In the genomic region with DNA sequence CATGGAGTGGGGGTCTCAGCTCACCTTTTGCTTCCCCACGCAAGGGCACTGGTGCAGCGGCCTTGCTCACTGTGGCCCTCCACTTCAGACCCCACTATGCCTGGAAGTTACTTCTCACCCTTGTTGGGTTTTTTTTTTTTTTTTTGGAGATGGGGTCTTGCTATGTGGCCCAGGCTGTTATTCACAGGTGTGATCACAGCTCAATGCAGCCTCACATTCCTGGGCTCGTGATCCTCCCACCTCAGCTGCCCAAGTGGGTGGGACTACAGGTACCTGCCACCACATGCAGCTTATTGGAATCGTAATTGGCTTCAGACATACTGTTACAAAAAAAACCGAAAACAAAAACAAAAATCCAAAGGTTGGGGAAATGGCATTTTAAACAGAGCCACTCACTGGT, we compare ENCODE assay signal across 16 cellular contexts. TPM values are rescaled to one million over a fixed set of nuclear protein-coding genes. Genes with fewer than 3 reads are reported as not detected.
DNase-seq lines count a peak whose midpoint lies in the region; FAIRE-seq and TF ChIP-seq lines count a peak whose summit lies in the region.
"Had no signal": no experiment of that assay in that cellular context is flagged by ENCODE, and none has a peak within 500 bp of the region (broad histone marks: within the 10 kb centered on the region; RNA-seq: fewer than 3 reads in every experiment).

No MANE protein-coding gene starts in this region.

- H3K9me3 ChIP-seq in endodermal cell (ENCODE audit: control insufficient read depth, low read length) = no peaks in the 10 kb centered on the region
- H3K9me3 ChIP-seq in mesodermal cell (ENCODE audit: control insufficient read depth, low read length) = no peaks in the 10 kb centered on the region
- no peaks in the 10 kb centered on the region for H3K9me3 ChIP-seq in sigmoid colon
- H3K9me3 ChIP-seq: A549, BE2C, Caco-2 had no signal

- H3K27me3 Mint-ChIP-seq in endodermal cell (ENCODE audit: insufficient read depth) = no peaks in the 10 kb centered on the region
- H3K27me3 Mint-ChIP-seq: CD8-positive, alpha-beta memory T cell had no signal

- H3K27ac Mint-ChIP-seq in endodermal cell = peak overlapping the region; percentile 65
- H3K27ac Mint-ChIP-seq: CD8-positive, alpha-beta memory T cell; HFFc6 had no signal

- DNase-seq in endodermal cell (no peak), sigmoid colon (no peak), NCI-H2171 treated with DMSO at 0.1 percent for 48 hours (lab: John Stamatoyannopoulos, UW) (no peak), RCC 7860 (ENCODE audit: low spot score) (no peak)
- DNase-seq in activated effector memory CD4-positive, alpha-beta T cell treated with Interleukin-2 at 50 U/mL for 16 hours = no peak
- DNase-seq: Caco-2; CD8-positive, alpha-beta memory T cell; GF-D8 had no signal

- H3K9me3 Mint-ChIP-seq in endodermal cell = no peaks in the 10 kb centered on the region
- H3K9me3 Mint-ChIP-seq: CD8-positive, alpha-beta memory T cell; HFFc6 had no signal

- peaks cover 19% of the 10 kb centered on the region for H3K36me3 ChIP-seq in endodermal cell (ENCODE audit: control insufficient read depth, insufficient read depth, low read length)
- H3K36me3 ChIP-seq in mesodermal cell (ENCODE audit: control insufficient read depth, insufficient read depth, low read length) = peaks cover 20% of the 10 kb centered on the region
- no peaks in the 10 kb centered on the region for H3K36me3 ChIP-seq in sigmoid colon
- H3K36me3 ChIP-seq: BE2C had no signal

- TF ChIP-seq EP300 in sigmoid colon (IDR thresholded peaks at IDR 0.05) = no peak

- H3K9ac ChIP-seq in endodermal cell (ENCODE audit: extremely low read depth, low read length, poor library complexity, severe bottlenecking) = no peak overlapping the region

- H3K4me1 ChIP-seq in endodermal cell (ENCODE audit: control insufficient read depth, insufficient read depth, low read length) = peaks cover 33% of the 10 kb centered on the region
- peaks cover 28% of the 10 kb centered on the region for H3K4me1 ChIP-seq in mesodermal cell (ENCODE audit: control insufficient read depth, insufficient read depth, low read length, poor library complexity, severe bottlenecking)
- H3K4me1 ChIP-seq in sigmoid colon = peaks cover 0 to 59% (median 53%) of the 10 kb centered on the region in 4 donors

- peaks cover 12% of the 10 kb centered on the region for H3K36me3 Mint-ChIP-seq in endodermal cell (ENCODE audit: low read depth)
- H3K36me3 Mint-ChIP-seq: CD8-positive, alpha-beta memory T cell had no signal

- peak overlapping the region; percentile 80 for H3K27ac ChIP-seq in VCaP
- H3K27ac ChIP-seq in endodermal cell (ENCODE audit: low read depth, low read length) = no peak overlapping the region
- H3K27ac ChIP-seq in mesodermal cell (ENCODE audit: low read depth, low read length, severe bottlenecking) = peak overlapping the region; percentile 89
- H3K27ac ChIP-seq in sigmoid colon = peak overlapping the region in 3 of 4 donors; percentile 60 to 72 (median 63)

- FAIRE-seq in RCC 7860 (lab: Jason Lieb, UNC) = no peak
- FAIRE-seq: A549, GM19239, H1 had no signal

- intact Hi-C loops in sigmoid colon (cut with DNase I) = loop anchor here (5.0 kb wide), 1 partner anchor 69 kb away; a partner anchor contains a TSS

- no peak overlapping the region for H3K4me3 Mint-ChIP-seq in endodermal cell
- H3K4me3 Mint-ChIP-seq: CD8-positive, alpha-beta memory T cell; HFFc6 had no signal

- H3K27me3 ChIP-seq in endodermal cell (ENCODE audit: control insufficient read depth, insufficient read depth, low read length, poor library complexity, severe bottlenecking) = no peaks in the 10 kb centered on the region
- no peaks in the 10 kb centered on the region for H3K27me3 ChIP-seq in sigmoid colon
- H3K27me3 ChIP-seq: BE2C had no signal

- TF ChIP-seq POLR2A in sigmoid colon (IDR thresholded peaks at IDR 0.05) = no peak

- no peak overlapping the region for H3K4me3 ChIP-seq in endodermal cell (ENCODE audit: low read length)
- no peak overlapping the region for H3K4me3 ChIP-seq in mesodermal cell (ENCODE audit: extremely low read depth, insufficient read depth, low read length, poor library complexity, severe bottlenecking)
- no peak overlapping the region for H3K4me3 ChIP-seq in sigmoid colon
- H3K4me3 ChIP-seq: A549 had no signal

- TF ChIP-seq CTCF in VCaP (conservative IDR thresholded peaks at IDR 0.05) = no peak
- no peak for TF ChIP-seq CTCF in endodermal cell (conservative IDR thresholded peaks at IDR 0.05)
- no peak for TF ChIP-seq CTCF in sigmoid colon (IDR thresholded peaks at IDR 0.05)

- 95 to 100% methylated on average over 3 to 5 of the region's 5 CpGs for WGBS in endodermal cell (ENCODE audit: insufficient coverage in 1 of 2, insufficient read length in 1 of 2), 2 experiments
- 89 to 93% methylated on average over 4 to 5 of the region's 5 CpGs for WGBS in mesodermal cell (ENCODE audit: insufficient coverage in 2 of 2), 2 experiments
- 94 to 96% methylated on average over 5 of the region's 5 CpGs for WGBS in sigmoid colon, 2 donors

- peaks cover 56% of the 10 kb centered on the region for H3K4me1 Mint-ChIP-seq in endodermal cell

RNA-seq across cellular contexts. Expression of a gene that starts 32.4 kb away (rescaled TPM):
- total RNA-seq in endodermal cell = 100 to 1,000 TPM in 1 of 2 donors, 10 to 100 TPM in 1; 78.5 to 101 TPM
- 48.7 TPM for polyA plus RNA-seq in endodermal cell (2013, experiment 1 of 2)
- polyA plus RNA-seq in endodermal cell (2013, experiment 2 of 2) = 43.3 TPM
- polyA plus RNA-seq in mesodermal cell (2013, experiment 1 of 2) = 36.2 TPM
- polyA plus RNA-seq in mesodermal cell (2013, experiment 2 of 2) = 36.7 TPM
- total RNA-seq in sigmoid colon = 10 to 100 TPM in 2 of 4 donors, 1 to 10 TPM in 2; 9.6 to 19.9 (median 12.8) TPM
- polyA plus RNA-seq in sigmoid colon = 1 to 10 TPM; 2.4 to 3.8 (median 3.2) TPM
- total RNA-seq: HT1080 had no signal
